1 cellular context compared by ENCODE assay signal in genomic region chr22:20001082-20001638, GRCh38.
TF ChIP-seq lines count a peak whose summit lies in the region.

No MANE protein-coding gene starts in this region.

TF ChIP-seq in HepG2, 621 proteins besides CTCF, POLR2A, EP300 and RAD21:
- TF ChIP-seq ZNF263 (CRISPR knock-in tag; IDR thresholded peaks at IDR 0.05) (peak; percentile 66; the same call in 1 of the 2 replicates), ZBTB33 (CRISPR knock-in tag; IDR thresholded peaks at IDR 0.05) (peak; percentile 87; the same call in 1 of the 2 replicates), KLF16 (CRISPR knock-in tag; IDR thresholded peaks at IDR 0.05) (no peak)
